Comparison of ENCODE assay signal across 25 cellular contexts in genomic region chr11:78952866-78953265, GRCh38.
"Had no signal": no experiment of that assay in that cellular context is flagged by ENCODE, and none has a peak within 500 bp of the region (broad histone marks: within the 10 kb centered on the region; RNA-seq: fewer than 3 reads in every experiment).

No MANE protein-coding gene starts in this region.

- H3K9me3 Mint-ChIP-seq: activated CD4-positive, alpha-beta memory T cell treated with anti-CD3 and anti-CD28 coated beads for 36 hours; activated naive CD4-positive, alpha-beta T cell treated with anti-CD3 and anti-CD28 coated beads for 36 hours; activated naive CD8-positive, alpha-beta T cell treated with anti-CD3 and anti-CD28 coated beads, Interleukin-2, amount 10 ng/mL, durations not matched to agents 7 days and 5 days; activated T-cell treated with anti-CD3 and anti-CD28 coated beads, Interleukin-2, amount 50 U/mL, for 72 hours; central memory CD8-positive, alpha-beta T cell; natural killer cell treated with Interleukin-12 subunit alpha and Interleukin-12 subunit beta and Interleukin-15 and Interleukin-18, amount 100 ng/mL, for 72 hours; stimulated activated effector memory CD8-positive, alpha-beta T cell treated with anti-CD3 and anti-CD28 coated beads, Interleukin-12 subunit alpha, Interleukin-12 subunit beta, amount 100 ng/mL, for 72 hours; stimulated activated naive CD8-positive, alpha-beta T cell treated with anti-CD3 and anti-CD28 coated beads, Interleukin-15, amount 100 ng/mL, for 72 hours had no signal

- DNase-seq: activated CD4-positive, alpha-beta memory T cell treated with anti-CD3 and anti-CD28 coated beads for 36 hours; activated CD4-positive, alpha-beta T cell treated with anti-CD3 and anti-CD28 coated beads for 4 hours; activated CD4-positive, CD25-positive, alpha-beta regulatory T cell; activated effector memory CD4-positive, alpha-beta T cell treated with Interleukin-2 at 50 U/mL for 16 hours; activated naive CD4-positive, alpha-beta T cell treated with anti-CD3 and anti-CD28 coated beads for 36 hours; activated naive CD8-positive, alpha-beta T cell treated with anti-CD3 and anti-CD28 coated beads, Interleukin-2, amount 10 ng/mL, durations not matched to agents 7 days and 5 days; activated T-cell treated with anti-CD3 and anti-CD28 coated beads, Interleukin-2, amount 50 U/mL, for 72 hours; amniotic stem cell; effector memory CD4-positive, alpha-beta T cell; head of caudate nucleus; hypothalamus; nucleus accumbens; small intestine; stimulated activated CD4-positive, alpha-beta T cell treated with anti-CD3 and anti-CD28 coated beads, Interleukin-2, amount 100 ng/mL, for 24 hours; stimulated activated naive CD8-positive, alpha-beta T cell treated with anti-CD3 and anti-CD28 coated beads, Interleukin-15, amount 100 ng/mL, for 72 hours; T1000 had no signal

- H3K4me1 ChIP-seq: breast epithelium, gastroesophageal sphincter, suprapubic skin, tibial nerve had no signal

- H3K36me3 Mint-ChIP-seq: activated CD4-positive, alpha-beta memory T cell treated with anti-CD3 and anti-CD28 coated beads for 36 hours; activated naive CD8-positive, alpha-beta T cell treated with anti-CD3 and anti-CD28 coated beads, Interleukin-2, amount 10 ng/mL, durations not matched to agents 7 days and 5 days; natural killer cell treated with Interleukin-12 subunit alpha and Interleukin-12 subunit beta and Interleukin-15 and Interleukin-18, amount 100 ng/mL, for 72 hours; stimulated activated effector memory CD8-positive, alpha-beta T cell treated with anti-CD3 and anti-CD28 coated beads, Interleukin-12 subunit alpha, Interleukin-12 subunit beta, amount 100 ng/mL, for 72 hours had no signal

- H3K4me3 Mint-ChIP-seq: activated CD4-positive, alpha-beta memory T cell treated with anti-CD3 and anti-CD28 coated beads for 36 hours; activated naive CD4-positive, alpha-beta T cell treated with anti-CD3 and anti-CD28 coated beads for 36 hours; activated naive CD8-positive, alpha-beta T cell treated with anti-CD3 and anti-CD28 coated beads, Interleukin-2, amount 10 ng/mL, durations not matched to agents 7 days and 5 days; activated T-cell treated with anti-CD3 and anti-CD28 coated beads, Interleukin-2, amount 50 U/mL, for 72 hours; central memory CD8-positive, alpha-beta T cell; natural killer cell treated with Interleukin-12 subunit alpha and Interleukin-12 subunit beta and Interleukin-15 and Interleukin-18, amount 100 ng/mL, for 72 hours; stimulated activated effector memory CD8-positive, alpha-beta T cell treated with anti-CD3 and anti-CD28 coated beads, Interleukin-12 subunit alpha, Interleukin-12 subunit beta, amount 100 ng/mL, for 72 hours; stimulated activated naive CD8-positive, alpha-beta T cell treated with anti-CD3 and anti-CD28 coated beads, Interleukin-15, amount 100 ng/mL, for 72 hours had no signal

- H3K27me3 ChIP-seq: breast epithelium, esophagus muscularis mucosa, gastroesophageal sphincter, suprapubic skin, tibial nerve had no signal

- H3K36me3 ChIP-seq: breast epithelium, esophagus muscularis mucosa, gastroesophageal sphincter, suprapubic skin, tibial nerve had no signal

- H3K9me3 ChIP-seq: breast epithelium, esophagus muscularis mucosa, gastroesophageal sphincter, suprapubic skin, tibial nerve had no signal

- H3K4me3 ChIP-seq: breast epithelium, esophagus muscularis mucosa, gastroesophageal sphincter, suprapubic skin, tibial nerve had no signal

- ATAC-seq: activated T-cell treated with anti-CD3 and anti-CD28 coated beads, Interleukin-2, amount 50 U/mL, for 72 hours; gastroesophageal sphincter; natural killer cell treated with Interleukin-12 subunit alpha and Interleukin-12 subunit beta and Interleukin-15 and Interleukin-18, amount 100 ng/mL, for 72 hours; sciatic nerve; stimulated activated effector memory CD8-positive, alpha-beta T cell treated with anti-CD3 and anti-CD28 coated beads, Interleukin-12 subunit alpha, Interleukin-12 subunit beta, amount 100 ng/mL, for 72 hours; stimulated activated naive CD8-positive, alpha-beta T cell treated with anti-CD3 and anti-CD28 coated beads, Interleukin-15, amount 100 ng/mL, for 72 hours had no signal

- H3K4me1 Mint-ChIP-seq: activated naive CD8-positive, alpha-beta T cell treated with anti-CD3 and anti-CD28 coated beads, Interleukin-2, amount 10 ng/mL, durations not matched to agents 7 days and 5 days; central memory CD8-positive, alpha-beta T cell; stimulated activated effector memory CD8-positive, alpha-beta T cell treated with anti-CD3 and anti-CD28 coated beads, Interleukin-12 subunit alpha, Interleukin-12 subunit beta, amount 100 ng/mL, for 72 hours; stimulated activated naive CD8-positive, alpha-beta T cell treated with anti-CD3 and anti-CD28 coated beads, Interleukin-15, amount 100 ng/mL, for 72 hours had no signal

- H3K27ac ChIP-seq: breast epithelium, esophagus muscularis mucosa, gastroesophageal sphincter, suprapubic skin, tibial nerve had no signal

- H3K27ac Mint-ChIP-seq: activated CD4-positive, alpha-beta memory T cell treated with anti-CD3 and anti-CD28 coated beads for 36 hours; activated naive CD4-positive, alpha-beta T cell treated with anti-CD3 and anti-CD28 coated beads for 36 hours; activated naive CD8-positive, alpha-beta T cell treated with anti-CD3 and anti-CD28 coated beads, Interleukin-2, amount 10 ng/mL, durations not matched to agents 7 days and 5 days; activated T-cell treated with anti-CD3 and anti-CD28 coated beads, Interleukin-2, amount 50 U/mL, for 72 hours; natural killer cell treated with Interleukin-12 subunit alpha and Interleukin-12 subunit beta and Interleukin-15 and Interleukin-18, amount 100 ng/mL, for 72 hours; stimulated activated effector memory CD8-positive, alpha-beta T cell treated with anti-CD3 and anti-CD28 coated beads, Interleukin-12 subunit alpha, Interleukin-12 subunit beta, amount 100 ng/mL, for 72 hours; stimulated activated naive CD8-positive, alpha-beta T cell treated with anti-CD3 and anti-CD28 coated beads, Interleukin-15, amount 100 ng/mL, for 72 hours had no signal
